2 cellular contexts compared by ENCODE assay signal in genomic region chr6:160261991-160262718, GRCh38.
TF ChIP-seq lines count a peak whose summit lies in the region.

No MANE protein-coding gene starts in this region.

TF ChIP-seq in HEK293T, 16 proteins besides CTCF, POLR2A, EP300 and RAD21 (continued from another document):
- TF ChIP-seq PKNOX1 (IDR thresholded peaks at IDR 0.05) (no peak), ELF4 (IDR thresholded peaks at IDR 0.05) (no peak)

TF ChIP-seq in GM12878, 131 proteins besides CTCF, POLR2A, EP300 and RAD21 (continued from another document):
- TF ChIP-seq TBL1XR1 (IDR thresholded peaks at IDR 0.05; ENCODE audit: low read depth, low read length) (no peak), SUZ12 (IDR thresholded peaks at IDR 0.05; ENCODE audit: unreplicated experiment) (no peak), IRF5 (IDR thresholded peaks at IDR 0.05; ENCODE audit: borderline replicate concordance) (no peak), USF1 (IDR thresholded peaks at IDR 0.05; ENCODE audit: borderline replicate concordance, extremely low read length, insufficient read depth, low read depth, low read length) (no peak), RFX5 (IDR thresholded peaks at IDR 0.05; ENCODE audit: low read depth, low read length) (no peak), SREBF1 (IDR thresholded peaks at IDR 0.05; ENCODE audit: low read length) (no peak), E2F8 (IDR thresholded peaks at IDR 0.05; ENCODE audit: low read depth, partially characterized antibody) (no peak), HCFC1 (IDR thresholded peaks at IDR 0.05; ENCODE audit: low read length) (no peak), PAX8 (IDR thresholded peaks at IDR 0.05) (no peak), BRCA1 (IDR thresholded peaks at IDR 0.05; ENCODE audit: low read depth, low read length) (no peak), ZZZ3 (IDR thresholded peaks at IDR 0.05; ENCODE audit: control insufficient read depth, insufficient read length, low read depth) (no peak)
TF ChIP-seq in GM12878: peak in this region for 0.
